Comparison of ENCODE assay signal across 31 cellular contexts in genomic region chr7:137129025-137129424, GRCh38.
"Had no signal": no experiment of that assay in that cellular context is flagged by ENCODE, and none has a peak within 500 bp of the region (broad histone marks: within the 10 kb centered on the region; RNA-seq: fewer than 3 reads in every experiment).

No MANE protein-coding gene starts in this region.

- H3K36me3 Mint-ChIP-seq: activated CD4-positive, alpha-beta memory T cell treated with anti-CD3 and anti-CD28 coated beads for 36 hours; activated CD8-positive, alpha-beta memory T cell treated with anti-CD3 and anti-CD28 coated beads, Interleukin-2, amount 10 ng/mL, durations not matched to agents 7 days and 5 days; activated naive CD4-positive, alpha-beta T cell treated with anti-CD3 and anti-CD28 coated beads, Interleukin-2, amount 10 ng/mL, durations not matched to agents 7 days and 5 days; activated naive CD4-positive, alpha-beta T cell treated with anti-CD3 and anti-CD28 coated beads, Interleukin-2, amount 50 U/mL, for 72 hours; activated naive CD8-positive, alpha-beta T cell treated with anti-CD3 and anti-CD28 coated beads, Interleukin-2, amount 10 ng/mL, durations not matched to agents 7 days and 5 days had no signal

- H3K27me3 ChIP-seq: ascending aorta, brain microvascular endothelial cell, esophagus muscularis mucosa, foreskin keratinocyte, gastrocnemius medialis, heart left ventricle had no signal

- FAIRE-seq: bronchial epithelial cell had no signal

- H3K4me1 Mint-ChIP-seq: activated CD4-positive, alpha-beta T cell treated with anti-CD3 and anti-CD28 coated beads for 36 hours; activated CD4-positive, alpha-beta T cell treated with anti-CD3 and anti-CD28 coated beads, Interleukin-2, amount 10 ng/mL, durations not matched to agents 24 days and 14 days; activated CD8-positive, alpha-beta memory T cell treated with anti-CD3 and anti-CD28 coated beads, Interleukin-2, amount 10 ng/mL, durations not matched to agents 7 days and 5 days; activated naive CD4-positive, alpha-beta T cell treated with anti-CD3 and anti-CD28 coated beads, Interleukin-2, amount 10 ng/mL, durations not matched to agents 7 days and 5 days; activated naive CD8-positive, alpha-beta T cell treated with anti-CD3 and anti-CD28 coated beads, Interleukin-2, amount 10 ng/mL, durations not matched to agents 7 days and 5 days; central memory CD8-positive, alpha-beta T cell had no signal

- H3K4me1 ChIP-seq: ascending aorta, foreskin keratinocyte, gastrocnemius medialis, heart left ventricle had no signal

- H3K27me3 Mint-ChIP-seq: activated CD4-positive, alpha-beta memory T cell treated with anti-CD3 and anti-CD28 coated beads for 36 hours; activated CD4-positive, alpha-beta T cell treated with anti-CD3 and anti-CD28 coated beads for 36 hours; activated CD4-positive, alpha-beta T cell treated with anti-CD3 and anti-CD28 coated beads, Interleukin-2, amount 10 ng/mL, durations not matched to agents 24 days and 14 days; activated CD8-positive, alpha-beta memory T cell treated with anti-CD3 and anti-CD28 coated beads, Interleukin-2, amount 10 ng/mL, durations not matched to agents 7 days and 5 days; activated naive CD4-positive, alpha-beta T cell treated with anti-CD3 and anti-CD28 coated beads, Interleukin-2, amount 10 ng/mL, durations not matched to agents 7 days and 5 days; activated naive CD8-positive, alpha-beta T cell treated with anti-CD3 and anti-CD28 coated beads, Interleukin-2, amount 10 ng/mL, durations not matched to agents 7 days and 5 days; central memory CD8-positive, alpha-beta T cell; dendritic cell treated with granulocyte-macrophage colony-stimulating factor and Interleukin-4, amounts not matched to agents 40 ng/mL and 50 ng/mL, for 4 days; effector memory CD8-positive, alpha-beta T cell had no signal

- H3K36me3 ChIP-seq: ascending aorta, brain microvascular endothelial cell, esophagus muscularis mucosa, gastrocnemius medialis, heart left ventricle had no signal

- H3K4me3 Mint-ChIP-seq: activated CD4-positive, alpha-beta memory T cell treated with anti-CD3 and anti-CD28 coated beads for 36 hours; activated CD4-positive, alpha-beta T cell treated with anti-CD3 and anti-CD28 coated beads for 36 hours; activated CD4-positive, alpha-beta T cell treated with anti-CD3 and anti-CD28 coated beads, Interleukin-2, amount 10 ng/mL, durations not matched to agents 24 days and 14 days; activated CD8-positive, alpha-beta memory T cell treated with anti-CD3 and anti-CD28 coated beads, Interleukin-2, amount 10 ng/mL, durations not matched to agents 7 days and 5 days; activated CD8-positive, alpha-beta T cell treated with anti-CD3 and anti-CD28 coated beads, Interleukin-2, amount 10 ng/mL, durations not matched to agents 7 days and 5 days; activated naive CD4-positive, alpha-beta T cell treated with anti-CD3 and anti-CD28 coated beads, Interleukin-2, amount 10 ng/mL, durations not matched to agents 7 days and 5 days; activated naive CD8-positive, alpha-beta T cell treated with anti-CD3 and anti-CD28 coated beads, Interleukin-2, amount 10 ng/mL, durations not matched to agents 7 days and 5 days; activated T-helper 1 cell treated with anti-CD3 and anti-CD28 coated beads, Interleukin-12 subunit alpha, Interleukin-12 subunit beta, Interleukin-2, Interleukin-4 antibody, amounts not matched to agents 30 ng/mL and 10 ng/mL and 1 ng/mL, durations not matched to agents 14 hours and 24 hours and 36 hours; central memory CD8-positive, alpha-beta T cell; dendritic cell treated with granulocyte-macrophage colony-stimulating factor and Interleukin-4, amounts not matched to agents 40 ng/mL and 50 ng/mL, for 4 days; effector memory CD8-positive, alpha-beta T cell had no signal

- H3K4me3 ChIP-seq: ascending aorta, coronary artery, dorsolateral prefrontal cortex, esophagus muscularis mucosa, gastrocnemius medialis, heart left ventricle had no signal

- H3K9me3 Mint-ChIP-seq: activated naive CD8-positive, alpha-beta T cell treated with anti-CD3 and anti-CD28 coated beads, Interleukin-2, amount 10 ng/mL, durations not matched to agents 7 days and 5 days had no signal

- H3K27ac ChIP-seq: ascending aorta, brain microvascular endothelial cell, coronary artery, dorsolateral prefrontal cortex, esophagus muscularis mucosa, foreskin keratinocyte, gastrocnemius medialis, heart left ventricle had no signal

- H3K27ac Mint-ChIP-seq: activated CD4-positive, alpha-beta memory T cell treated with anti-CD3 and anti-CD28 coated beads for 36 hours; activated CD4-positive, alpha-beta T cell treated with anti-CD3 and anti-CD28 coated beads for 36 hours; activated CD4-positive, alpha-beta T cell treated with anti-CD3 and anti-CD28 coated beads, Interleukin-2, amount 10 ng/mL, durations not matched to agents 24 days and 14 days; activated CD8-positive, alpha-beta memory T cell treated with anti-CD3 and anti-CD28 coated beads, Interleukin-2, amount 10 ng/mL, durations not matched to agents 7 days and 5 days; activated CD8-positive, alpha-beta T cell treated with anti-CD3 and anti-CD28 coated beads, Interleukin-2, amount 10 ng/mL, durations not matched to agents 7 days and 5 days; activated naive CD4-positive, alpha-beta T cell treated with anti-CD3 and anti-CD28 coated beads, Interleukin-2, amount 10 ng/mL, durations not matched to agents 7 days and 5 days; activated naive CD4-positive, alpha-beta T cell treated with anti-CD3 and anti-CD28 coated beads, Interleukin-2, amount 50 U/mL, for 72 hours; activated naive CD8-positive, alpha-beta T cell treated with anti-CD3 and anti-CD28 coated beads, Interleukin-2, amount 10 ng/mL, durations not matched to agents 7 days and 5 days; activated T-helper 1 cell treated with anti-CD3 and anti-CD28 coated beads, Interleukin-12 subunit alpha, Interleukin-12 subunit beta, Interleukin-2, Interleukin-4 antibody, amounts not matched to agents 30 ng/mL and 10 ng/mL and 1 ng/mL, durations not matched to agents 14 hours and 24 hours and 36 hours; dendritic cell treated with granulocyte-macrophage colony-stimulating factor and Interleukin-4, amounts not matched to agents 40 ng/mL and 50 ng/mL, for 4 days; effector memory CD8-positive, alpha-beta T cell had no signal

- ATAC-seq: activated CD4-positive, alpha-beta T cell treated with anti-CD3 and anti-CD28 coated beads for 36 hours; activated CD8-positive, alpha-beta memory T cell treated with anti-CD3 and anti-CD28 coated beads, Interleukin-2, amount 10 ng/mL, durations not matched to agents 7 days and 5 days; activated CD8-positive, alpha-beta T cell treated with anti-CD3 and anti-CD28 coated beads, Interleukin-2, amount 10 ng/mL, durations not matched to agents 7 days and 5 days; activated naive CD4-positive, alpha-beta T cell treated with anti-CD3 and anti-CD28 coated beads, Interleukin-2, amount 50 U/mL, for 72 hours; effector memory CD8-positive, alpha-beta T cell; foreskin keratinocyte; gastrocnemius medialis; heart left ventricle had no signal

- DNase-seq: activated CD4-positive, alpha-beta memory T cell treated with anti-CD3 and anti-CD28 coated beads for 36 hours; activated CD4-positive, alpha-beta T cell treated with anti-CD3 and anti-CD28 coated beads for 36 hours; activated CD4-positive, alpha-beta T cell treated with anti-CD3 and anti-CD28 coated beads, Interleukin-2, amount 10 ng/mL, durations not matched to agents 24 days and 14 days; activated CD4-positive, CD25-positive, alpha-beta regulatory T cell; activated CD4-positive, CD25-positive, alpha-beta regulatory T cell treated with anti-CD3 and anti-CD28 coated beads, Interleukin-2, amount 50 U/mL, for 72 hours; activated CD8-positive, alpha-beta memory T cell treated with anti-CD3 and anti-CD28 coated beads, Interleukin-2, amount 10 ng/mL, durations not matched to agents 7 days and 5 days; activated CD8-positive, alpha-beta memory T cell treated with anti-CD3 and anti-CD28 coated beads, Interleukin-2, amount 50 U/mL, for 4 hours; activated CD8-positive, alpha-beta T cell treated with anti-CD3 and anti-CD28 coated beads, Interleukin-2, amount 10 ng/mL, durations not matched to agents 7 days and 5 days; activated gamma-delta T cell; activated naive CD4-positive, alpha-beta T cell; activated naive CD4-positive, alpha-beta T cell treated with anti-CD3 and anti-CD28 coated beads, Interleukin-2, amount 10 ng/mL, durations not matched to agents 7 days and 5 days; activated naive CD8-positive, alpha-beta T cell treated with anti-CD3 and anti-CD28 coated beads, Interleukin-2, amount 10 ng/mL, durations not matched to agents 7 days and 5 days; activated T-cell treated with anti-CD3 and anti-CD28 coated beads, Interleukin-2, amount 50 U/mL, for 1 hour; activated T-cell treated with anti-CD3 and anti-CD28 coated beads, Interleukin-2, amount 50 U/mL, for 48 hours; brain microvascular endothelial cell; dorsolateral prefrontal cortex; effector memory CD8-positive, alpha-beta T cell; erythroblast; foreskin keratinocyte; gastrocnemius medialis; glutamatergic neuron; heart left ventricle; T-helper 2 cell had no signal

- H3K9me3 ChIP-seq: ascending aorta, esophagus muscularis mucosa, gastrocnemius medialis had no signal
